ENCODE assay signal across 7 cellular contexts in genomic region chr3:63719796-63720445, GRCh38.
"Had no signal": no experiment of that assay in that cellular context is flagged by ENCODE, and none has a peak within 500 bp of the region (broad histone marks: within the 10 kb centered on the region; RNA-seq: fewer than 3 reads in every experiment).

No MANE protein-coding gene starts in this region.

- H3K4me1 Mint-ChIP-seq: IgD-negative memory B cell had no signal

- DNase-seq: IMR-90, KBM-7, KG1 had no signal

- H3K27ac ChIP-seq: HL-60 had no signal

- H3K4me3 Mint-ChIP-seq: IgD-negative memory B cell had no signal

- H3K27ac Mint-ChIP-seq: IgD-negative memory B cell had no signal

- ATAC-seq: HepG2 had no signal

- H3K36me3 Mint-ChIP-seq: IgD-negative memory B cell had no signal

- FAIRE-seq: HepG2, HTR-8/SVneo had no signal
